ENCODE assay signal across 11 cellular contexts in genomic region chr9:70553718-70554673, GRCh38.
A peak's percentile ranks its signal among the peaks of the same experiment; 100 is the strongest.
DNase-seq lines count a peak whose midpoint lies in the region; ATAC-seq and TF ChIP-seq lines count a peak whose summit lies in the region.
"Had no signal": no experiment of that assay in that cellular context is flagged by ENCODE, and none has a peak within 500 bp of the region (broad histone marks: within the 10 kb centered on the region; RNA-seq: fewer than 3 reads in every experiment).

No MANE protein-coding gene starts in this region.

- no peak overlapping the region for H2AFZ ChIP-seq in osteoblast (ENCODE audit: low read length)

- H3K4me3 Mint-ChIP-seq in activated CD4-positive, alpha-beta memory T cell treated with anti-CD3 and anti-CD28 coated beads for 36 hours = no peak overlapping the region
- H3K4me3 Mint-ChIP-seq: stimulated activated naive CD8-positive, alpha-beta T cell treated with anti-CD3 and anti-CD28 coated beads, Interleukin-15, Interleukin-2, amounts not matched to agents 100 ng/mL and 50 ng/mL, for 24 hours had no signal

- no peaks in the 10 kb centered on the region for H3K36me3 Mint-ChIP-seq in activated CD4-positive, alpha-beta memory T cell treated with anti-CD3 and anti-CD28 coated beads for 36 hours

- H3K4me1 Mint-ChIP-seq in activated CD4-positive, alpha-beta memory T cell treated with anti-CD3 and anti-CD28 coated beads for 36 hours (ENCODE audit: low read depth) = peaks cover 3% of the 10 kb centered on the region

- no peak for ATAC-seq in left colon
- ATAC-seq: Panc1 had no signal

- H3K4me3 ChIP-seq in osteoblast (ENCODE audit: insufficient read depth, low read length) = no peak overlapping the region

- peak overlapping the region; percentile 47 for H3K27ac ChIP-seq in osteoblast (ENCODE audit: low read depth, low read length)

- peaks cover 15% of the 10 kb centered on the region for H3K4me1 ChIP-seq in osteoblast (ENCODE audit: insufficient read depth, low read length)

- no peak overlapping the region for H3K27ac Mint-ChIP-seq in activated CD4-positive, alpha-beta memory T cell treated with anti-CD3 and anti-CD28 coated beads for 36 hours
- H3K27ac Mint-ChIP-seq: stimulated activated naive CD8-positive, alpha-beta T cell treated with anti-CD3 and anti-CD28 coated beads, Interleukin-15, Interleukin-2, amounts not matched to agents 100 ng/mL and 50 ng/mL, for 24 hours had no signal

- POLR2A ChIA-PET in activated CD4-positive, alpha-beta memory T cell treated with anti-CD3 and anti-CD28 coated beads for 36 hours (lab: Charles Lee) = no interaction called here

- H3K79me2 ChIP-seq in osteoblast (ENCODE audit: insufficient read depth, low read length) = no peaks in the 10 kb centered on the region

- H3K9me3 ChIP-seq in osteoblast (ENCODE audit: low read depth, low read length) = no peaks in the 10 kb centered on the region

- no peaks in the 10 kb centered on the region for H3K27me3 ChIP-seq in osteoblast (ENCODE audit: insufficient read depth, low read length)

- H3K4me2 ChIP-seq in osteoblast (ENCODE audit: insufficient read depth, low read length) = peak overlapping the region; percentile 37

- no peak for TF ChIP-seq CTCF in osteoblast (IDR thresholded peaks at IDR 0.05; ENCODE audit: extremely low read depth, low read depth, low read length)

- CTCF ChIA-PET in activated CD4-positive, alpha-beta memory T cell treated with anti-CD3 and anti-CD28 coated beads for 36 hours (lab: Charles Lee) = interaction anchor here (1.3 kb wide), 1 partner anchor 213 kb away, joined by 3 read pairs; no protein-coding TSS in a partner anchor

- intact Hi-C loops in activated CD4-positive, alpha-beta memory T cell treated with anti-CD3 and anti-CD28 coated beads for 36 hours (cut with micrococcal nuclease) = no loop called here
- intact Hi-C loops in left colon (cut with DNase I, micrococcal nuclease) = no loop called here

- H3K9me3 Mint-ChIP-seq in activated CD4-positive, alpha-beta memory T cell treated with anti-CD3 and anti-CD28 coated beads for 36 hours = no peaks in the 10 kb centered on the region
- H3K9me3 Mint-ChIP-seq: stimulated activated naive CD8-positive, alpha-beta T cell treated with anti-CD3 and anti-CD28 coated beads, Interleukin-15, Interleukin-2, amounts not matched to agents 100 ng/mL and 50 ng/mL, for 24 hours had no signal

- DNase-seq in EH (ENCODE audit: low read depth) (peak; percentile 81), RPMI7951 (ENCODE audit: low read depth) (peak; percentile 49), fibroblast of peridontal ligament (ENCODE audit: extremely low read depth) (peak; percentile 44), osteoblast (ENCODE audit: insufficient read length, low spot score, missing footprints) (no peak), left colon (no peak), SKM-1 (lab: John Stamatoyannopoulos, UW; ENCODE audit: unreplicated experiment) (no peak)
- no peak for DNase-seq in activated CD4-positive, alpha-beta memory T cell treated with anti-CD3 and anti-CD28 coated beads for 36 hours
- DNase-seq in stimulated activated naive CD4-positive, alpha-beta T cell (lab: John Stamatoyannopoulos, UW) = no peak
- DNase-seq: DMS153 had no signal

- H3K36me3 ChIP-seq in osteoblast (ENCODE audit: insufficient read depth, low read length) = no peaks in the 10 kb centered on the region

- no peaks in the 10 kb centered on the region for H3K27me3 Mint-ChIP-seq in activated CD4-positive, alpha-beta memory T cell treated with anti-CD3 and anti-CD28 coated beads for 36 hours
- H3K27me3 Mint-ChIP-seq: stimulated activated naive CD8-positive, alpha-beta T cell treated with anti-CD3 and anti-CD28 coated beads, Interleukin-15, Interleukin-2, amounts not matched to agents 100 ng/mL and 50 ng/mL, for 24 hours had no signal

- no peaks in the 10 kb centered on the region for H4K20me1 ChIP-seq in osteoblast (ENCODE audit: insufficient read depth, low read length)

Comparison
In these comparisons a context has a peak if more than half of its experiments do, and no peak if none do; other contexts are left out.
1. DNase-seq: peak in EH (single experiment), RPMI7951 (single experiment) and fibroblast of peridontal ligament (single experiment); none in osteoblast (single experiment), activated CD4-positive, alpha-beta memory T cell treated with anti-CD3 and anti-CD28 coated beads for 36 hours (single experiment), left colon (0 of 2), stimulated activated naive CD4-positive, alpha-beta T cell (0 of 6) and SKM-1 (single experiment).